8 cellular contexts compared by ENCODE assay signal in the genomic region with DNA sequence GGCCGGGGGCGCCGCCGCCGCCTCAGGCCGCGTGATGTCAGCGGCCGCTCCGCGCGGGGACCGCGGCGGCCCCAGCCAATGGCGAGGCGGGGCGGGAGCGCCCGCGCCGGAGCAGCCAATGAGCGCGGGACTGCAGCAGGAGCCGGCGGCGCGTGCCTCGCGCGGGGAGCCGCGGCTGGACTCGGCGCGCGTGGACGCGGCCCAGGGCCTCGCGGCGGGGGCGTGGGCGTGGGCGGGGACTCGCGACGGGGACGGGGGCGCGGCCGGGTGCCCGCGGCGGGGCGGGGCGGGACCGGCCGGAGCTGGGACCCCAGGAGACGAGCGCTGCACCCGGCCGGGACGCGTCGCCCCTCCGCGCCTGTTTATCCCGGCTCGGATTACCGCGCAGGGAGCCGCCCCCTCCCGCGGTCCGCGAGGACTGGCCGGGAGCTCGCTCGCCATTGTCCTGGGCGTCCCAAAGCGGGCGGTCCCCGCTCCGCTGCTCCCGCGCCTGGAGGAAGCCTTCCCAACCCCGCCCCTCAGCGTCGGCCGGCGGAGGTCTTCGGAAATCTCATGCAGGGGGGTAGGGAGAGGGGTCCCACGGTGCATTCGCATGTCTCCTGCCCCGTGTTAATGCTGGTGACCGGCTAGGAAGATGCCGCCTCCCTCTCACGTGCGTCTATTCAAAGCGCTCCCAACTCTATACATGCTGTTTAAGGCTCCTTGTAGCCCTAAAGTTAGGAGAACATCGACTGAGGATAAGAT. TPM values are rescaled to one million over a fixed set of nuclear protein-coding genes. Genes with fewer than 3 reads are reported as not detected.
DNase-seq lines count a peak whose midpoint lies in the region; ATAC-seq and TF ChIP-seq lines count a peak whose summit lies in the region.

A gene (minus strand): TSS at position 33 of the 744 bp plus-strand sequence. CDS start 253 bp downstream, outside the sequence.

- peak within 1 kb of the TSS; percentile 49 for H3K4me3 ChIP-seq in CD8-positive, alpha-beta memory T cell (ENCODE audit: low read length)
- no peak within 1 kb of the TSS for H3K4me3 ChIP-seq in Karpas-422 (ENCODE audit: low read length)

- H2AFZ ChIP-seq in Karpas-422 (ENCODE audit: low read length): no peak within 1 kb of the TSS

- H3K4me2 ChIP-seq in Karpas-422 (ENCODE audit: low read depth, low read length, poor library complexity, severe bottlenecking): no peak within 1 kb of the TSS

- peak within 1 kb of the TSS; percentile 55 for H3K27ac ChIP-seq in CD8-positive, alpha-beta memory T cell (ENCODE audit: low read depth, low read length)
- peak within 1 kb of the TSS; percentile 46 for H3K27ac ChIP-seq in layer of hippocampus (ENCODE audit: low read depth, low read length)
- no peak within 1 kb of the TSS for H3K27ac ChIP-seq in Karpas-422 (ENCODE audit: low read length)

- H3K36me3 Mint-ChIP-seq in CD8-positive, alpha-beta memory T cell: peaks cover 0 to 2% (median 0%) of the 10 kb centered on the region in 3 donors
- H3K36me3 Mint-ChIP-seq in chondrocyte (ENCODE audit: low read depth): no peaks in the 10 kb centered on the region

- POLR2A ChIA-PET in CD8-positive, alpha-beta memory T cell (lab: Charles Lee): interaction anchor here (0.5 to 2.1 kb wide), 9 partner anchors 11 to 59 kb away, joined by 3 to 19 read pairs (median 4); a partner anchor contains a TSS

- H3K27me3 ChIP-seq in CD8-positive, alpha-beta memory T cell (ENCODE audit: insufficient read depth, low read length, poor library complexity, severe bottlenecking): no peaks in the 10 kb centered on the region
- H3K27me3 ChIP-seq in layer of hippocampus (ENCODE audit: control insufficient read depth, insufficient read depth, low read length) (no peaks in the 10 kb centered on the region), Karpas-422 (ENCODE audit: low read length) (no peaks in the 10 kb centered on the region)

- H3K27me3 Mint-ChIP-seq in CD8-positive, alpha-beta memory T cell: no peaks in the 10 kb centered on the region
- peaks cover 14% of the 10 kb centered on the region for H3K27me3 Mint-ChIP-seq in chondrocyte (ENCODE audit: low read depth)

- CTCF ChIA-PET in CD8-positive, alpha-beta memory T cell (lab: Charles Lee): interaction anchor here (0.9 to 1.9 kb wide), 3 partner anchors 24 to 60 kb away, joined by 3 to 8 read pairs (median 4); a partner anchor contains a TSS

- no peaks in the 10 kb centered on the region for H3K79me2 ChIP-seq in Karpas-422 (ENCODE audit: low read length)

- H3K4me1 Mint-ChIP-seq in CD8-positive, alpha-beta memory T cell: peaks cover 26 to 61% (median 61%) of the 10 kb centered on the region in 3 donors
- peaks cover 7% of the 10 kb centered on the region for H3K4me1 Mint-ChIP-seq in chondrocyte (ENCODE audit: low read depth)

- DNase-seq in CD8-positive, alpha-beta memory T cell: peak; percentile 54 to 79 (median 71)
- DNase-seq in MV-4-11 (lab: John Stamatoyannopoulos, UW) (peak; percentile 21), chondrocyte (ENCODE audit: low spot score) (no peak), Karpas-422 (no peak)
- DNase-seq in stimulated activated CD4-positive, alpha-beta T cell treated with anti-CD3 and anti-CD28 coated beads, Interleukin-1b, Interleukin-23, amount 100 ng/mL, for 4 hours (ENCODE audit: low read depth in 2 of 2): peak; percentile 42 to 59

- ATAC-seq in GM21717 (IDR thresholded peaks at IDR 0.05; ENCODE audit: unreplicated experiment): peak; percentile 58
- ATAC-seq in activated CD4-positive, CD25-positive, alpha-beta regulatory T cell treated with anti-CD3 and anti-CD28 coated beads, Interleukin-2, amount 50 U/mL, for 24 hours: peak; percentile 92 to 95

- H3K27ac Mint-ChIP-seq in CD8-positive, alpha-beta memory T cell: peak within 1 kb of the TSS; percentile 76 to 96 (median 90)
- peak within 1 kb of the TSS; percentile 39 for H3K27ac Mint-ChIP-seq in chondrocyte (ENCODE audit: unreplicated experiment)

- H3K9me2 ChIP-seq in Karpas-422 (replicated peaks; ENCODE audit: insufficient read depth, low read length): no peaks in the 10 kb centered on the region

- no peaks in the 10 kb centered on the region for H4K20me1 ChIP-seq in Karpas-422 (ENCODE audit: insufficient read depth, low read depth, low read length)

- no peaks in the 10 kb centered on the region for H3K9me3 ChIP-seq in CD8-positive, alpha-beta memory T cell (ENCODE audit: low read length)
- no peaks in the 10 kb centered on the region for H3K9me3 ChIP-seq in Karpas-422 (ENCODE audit: low read length)

- peaks cover 0 to 4% (median 0%) of the 10 kb centered on the region in 5 donors for H3K9me3 Mint-ChIP-seq in CD8-positive, alpha-beta memory T cell
- H3K9me3 Mint-ChIP-seq in chondrocyte (ENCODE audit: low read depth): no peaks in the 10 kb centered on the region

- peak within 1 kb of the TSS; percentile 84 to 94 (median 91) for H3K4me3 Mint-ChIP-seq in CD8-positive, alpha-beta memory T cell
- H3K4me3 Mint-ChIP-seq in chondrocyte (ENCODE audit: unreplicated experiment): peak within 1 kb of the TSS; percentile 78

- H3K9ac ChIP-seq in Karpas-422 (ENCODE audit: low read length): no peak within 1 kb of the TSS

- H3K4me1 ChIP-seq in CD8-positive, alpha-beta memory T cell (ENCODE audit: insufficient read depth, low read length): peaks cover 56% of the 10 kb centered on the region
- no peaks in the 10 kb centered on the region for H3K4me1 ChIP-seq in Karpas-422 (ENCODE audit: low read length)

- no peak for TF ChIP-seq CTCF in chondrocyte (IDR thresholded peaks at IDR 0.05)

- H3K36me3 ChIP-seq in CD8-positive, alpha-beta memory T cell (ENCODE audit: insufficient read depth, low read length): no peaks in the 10 kb centered on the region
- no peaks in the 10 kb centered on the region for H3K36me3 ChIP-seq in Karpas-422 (ENCODE audit: insufficient read depth, low read length)

RNA-seq across cellular contexts. Expression of the gene that starts here (rescaled TPM):
- 10 to 100 TPM; 13.9 TPM for total RNA-seq in CD8-positive, alpha-beta memory T cell
- polyA plus RNA-seq in CD8-positive, alpha-beta memory T cell: 10.7 TPM
- total RNA-seq in chondrocyte: 1.1 to 1.5 TPM (median 1.4 TPM) in 3 replicates
- not detected in 2 replicates for total RNA-seq in Karpas-422 (2014; rRNA removed; shearing (Covaris generic); ENCODE audit: low replicate concordance)

Comparison
In these comparisons a context has a peak if more than half of its experiments do, and no peak if none do; other contexts are left out.
1. DNase-seq: peak in CD8-positive, alpha-beta memory T cell (5 of 5), MV-4-11 (single experiment) and stimulated activated CD4-positive, alpha-beta T cell treated with anti-CD3 and anti-CD28 coated beads, Interleukin-1b, Interleukin-23, amount 100 ng/mL, for 4 hours (2 of 2); none in chondrocyte (single experiment) and Karpas-422 (single experiment).